In genomic region chr2:176085861-176086771, GRCh38 we compare ENCODE assay signal across 8 cellular contexts. TPM values are rescaled to one million over a fixed set of nuclear protein-coding genes. Genes with fewer than 3 reads are reported as not detected.
DNase-seq lines count a peak whose midpoint lies in the region; ATAC-seq and TF ChIP-seq lines count a peak whose summit lies in the region.

No MANE protein-coding gene starts in this region.

- H3K4me2 ChIP-seq in OCI-LY7 (ENCODE audit: low read length), result no peak overlapping the region

- H3K27me3 Mint-ChIP-seq in endothelial cell (ENCODE audit: unreplicated experiment), result peaks cover 46% of the 10 kb centered on the region

- H3K4me1 ChIP-seq in OCI-LY7 (ENCODE audit: insufficient read depth, low read length, poor library complexity, severe bottlenecking), result no peaks in the 10 kb centered on the region

- H3K9me2 ChIP-seq in OCI-LY7 (ENCODE audit: insufficient read depth, low read length), result no peaks in the 10 kb centered on the region

- no peak overlapping the region for H2AFZ ChIP-seq in OCI-LY7 (ENCODE audit: low read length)

- ATAC-seq in HG03108 (IDR thresholded peaks at IDR 0.05; ENCODE audit: unreplicated experiment) (no peak), HG02678 (IDR thresholded peaks at IDR 0.05; ENCODE audit: unreplicated experiment) (no peak), GM19035 (IDR thresholded peaks at IDR 0.05; ENCODE audit: unreplicated experiment) (no peak)

- H3K9me3 Mint-ChIP-seq in endothelial cell (ENCODE audit: unreplicated experiment), result no peaks in the 10 kb centered on the region

- H3K27ac ChIP-seq in OCI-LY7 (ENCODE audit: low read depth, low read length, poor library complexity, severe bottlenecking), result no peak overlapping the region

- TF ChIP-seq CTCF in AG09319 (IDR thresholded peaks at IDR 0.05; ENCODE audit: low read depth, low read length), result peak; percentile 63
- TF ChIP-seq CTCF in GM12873 (IDR thresholded peaks at IDR 0.05; ENCODE audit: insufficient read depth, low read depth, low read length, missing control alignments), result peak; percentile 25
- peak; percentile 45; the same call in 1 of the 2 replicates for TF ChIP-seq CTCF in OCI-LY7 (conservative IDR thresholded peaks at IDR 0.05; ENCODE audit: low read length)
- no peak for TF ChIP-seq CTCF in endothelial cell (IDR thresholded peaks at IDR 0.05; ENCODE audit: unreplicated experiment)

- BruUV-seq in OCI-LY7 (replicated peaks; lab: Mats Ljungman, UMichigan), result no TSS peak

- peaks cover 4% of the 10 kb centered on the region for H3K36me3 Mint-ChIP-seq in endothelial cell (ENCODE audit: low read depth, unreplicated experiment)

- no peaks in the 10 kb centered on the region for H3K79me2 ChIP-seq in OCI-LY7 (ENCODE audit: insufficient read depth, low read depth, low read length)

- POLR2A ChIA-PET in OCI-LY7 (lab: Charles Lee), result no interaction called here

- peak overlapping the region; percentile 47 for H3K4me3 Mint-ChIP-seq in endothelial cell (ENCODE audit: unreplicated experiment)

- no peak overlapping the region for H3K27ac Mint-ChIP-seq in endothelial cell (ENCODE audit: unreplicated experiment)

- intact Hi-C loops in OCI-LY7 (cut with micrococcal nuclease; ENCODE audit: unreplicated experiment) (no loop called here), posterior vena cava (cut with DNase I) (loop anchor here (5.0 to 10.0 kb wide), 2 partner anchors 399 to 401 kb away; no protein-coding TSS in a partner anchor)

- H3K4me3 ChIP-seq in OCI-LY7 (ENCODE audit: low read depth, low read length, poor library complexity, severe bottlenecking), result no peak overlapping the region

- peaks cover 21% of the 10 kb centered on the region for H3K4me1 Mint-ChIP-seq in endothelial cell (ENCODE audit: unreplicated experiment)

- H3K9me3 ChIP-seq in OCI-LY7 (ENCODE audit: low read length), result no peaks in the 10 kb centered on the region

- H4K20me1 ChIP-seq in OCI-LY7 (ENCODE audit: insufficient read depth, low read length), result no peaks in the 10 kb centered on the region

- no peaks in the 10 kb centered on the region for H3K36me3 ChIP-seq in OCI-LY7 (ENCODE audit: insufficient read depth, low read length)

- DNase-seq in AG09319 (ENCODE audit: extremely low read depth, low read depth) (no peak), OCI-LY7 (ENCODE audit: low spot score) (no peak), endothelial cell (ENCODE audit: low spot score) (peak; percentile 70), posterior vena cava (ENCODE audit: low spot score) (peak; percentile 79)

- CTCF ChIA-PET in OCI-LY7 (lab: Charles Lee; ENCODE audit: unreplicated experiment), result interaction anchor here (0.6 to 0.9 kb wide), 2 partner anchors 12 to 1590 kb away, joined by 3 read pairs; no protein-coding TSS in a partner anchor

RNA-seq across cellular contexts. Expression of gene EVX2, which starts 2.4 kb away (rescaled TPM):
- total RNA-seq in OCI-LY7 (2014; rRNA removed; shearing (Covaris generic)), result not detected in 2 replicates
- not detected in 2 replicates for total RNA-seq in OCI-LY7 (2022)
- total RNA-seq in endothelial cell (ENCODE audit: unreplicated experiment), result not detected
- not detected for total RNA-seq in posterior vena cava

RNA-seq across cellular contexts. Expression of gene HOXD13, which starts 6.4 kb away (rescaled TPM):
- not detected in 2 replicates for total RNA-seq in OCI-LY7 (2014; rRNA removed; shearing (Covaris generic))
- total RNA-seq in OCI-LY7 (2022), result not detected in 2 replicates
- total RNA-seq in endothelial cell (ENCODE audit: unreplicated experiment), result not detected
- not detected for total RNA-seq in posterior vena cava

RNA-seq across cellular contexts. Expression of gene HOXD12, which starts 13.5 kb away (rescaled TPM):
- not detected in 2 replicates for total RNA-seq in OCI-LY7 (2014; rRNA removed; shearing (Covaris generic))
- 0.25 TPM in 1 of 2 replicates, not detected in the other for total RNA-seq in OCI-LY7 (2022)
- not detected for total RNA-seq in endothelial cell (ENCODE audit: unreplicated experiment)
- total RNA-seq in posterior vena cava, result not detected

RNA-seq across cellular contexts. Expression of gene HOXD11, which starts 21.0 kb away (rescaled TPM):
- total RNA-seq in OCI-LY7 (2014; rRNA removed; shearing (Covaris generic)), result not detected in 2 replicates
- total RNA-seq in OCI-LY7 (2022), result not detected in 2 replicates
- total RNA-seq in endothelial cell (ENCODE audit: unreplicated experiment), result not detected
- 1 to 10 TPM in 1 of 2 donors, under 1 TPM in 1; 0.32 to 5.3 TPM for total RNA-seq in posterior vena cava

RNA-seq across cellular contexts. Expression of gene HOXD10, which starts 30.5 kb away (rescaled TPM):
- total RNA-seq in OCI-LY7 (2014; rRNA removed; shearing (Covaris generic)), result not detected in 2 replicates
- not detected in 2 replicates for total RNA-seq in OCI-LY7 (2022)
- total RNA-seq in endothelial cell (ENCODE audit: unreplicated experiment), result not detected
- total RNA-seq in posterior vena cava, result 10 to 100 TPM in 1 of 2 donors, 1 to 10 TPM in 1; 1.6 to 10.1 TPM

Comparison
In these comparisons a context has a peak if more than half of its experiments do, and no peak if none do; other contexts are left out.
1. DNase-seq: peak in endothelial cell (single experiment) and posterior vena cava (single experiment); none in AG09319 (single experiment) and OCI-LY7 (single experiment).